In genomic region chr17:64661041-64661730, GRCh38 we compare ENCODE assay signal across 8 cellular contexts. TPM values are rescaled to one million over a fixed set of nuclear protein-coding genes. Genes with fewer than 3 reads are reported as not detected.
DNase-seq lines count a peak whose midpoint lies in the region; ATAC-seq, FAIRE-seq and TF ChIP-seq lines count a peak whose summit lies in the region.
"Not testable (repeated sequence)": the region's sequence is repeated elsewhere in the genome, so short reads cannot be mapped to it uniquely, and the experiment has no call there.

No MANE protein-coding gene starts in this region.

- not testable (repeated sequence) for H3K9me3 ChIP-seq in iPS-15b (ENCODE audit: control insufficient read depth, insufficient read depth, low read length); trophoblast cell (ENCODE audit: insufficient read depth, low read depth, low read length)

- H3K4ac ChIP-seq in trophoblast cell (ENCODE audit: low read depth, low read length): not testable (repeated sequence)

- not testable (repeated sequence) for H3K27me3 Mint-ChIP-seq in activated CD4-positive, alpha-beta memory T cell treated with anti-CD3 and anti-CD28 coated beads, Interleukin-2, amount 10 ng/mL, durations not matched to agents 7 days and 5 days

- H3K14ac ChIP-seq in trophoblast cell (ENCODE audit: low read length): peak overlapping the region; percentile 73

- FAIRE-seq in bronchial epithelial cell (lab: Jason Lieb, UNC): not testable (repeated sequence)

- peak; percentile 46 for DNase-seq in DMS53 (lab: John Stamatoyannopoulos, UW)
- peak; percentile 26 for DNase-seq in NCI-H748 treated with DMSO at 0.1 percent for 48 hours (lab: John Stamatoyannopoulos, UW)
- peak; percentile 34 for DNase-seq in activated CD4-positive, alpha-beta memory T cell treated with anti-CD3 and anti-CD28 coated beads, Interleukin-2, amount 10 ng/mL, durations not matched to agents 7 days and 5 days
- DNase-seq in bronchial epithelial cell (ENCODE audit: low read depth): peak; percentile 30
- DNase-seq in trophoblast cell: peak; percentile 64 to 76
- peak in 5 of 6 experiments; percentile 29 to 53 (median 41) for DNase-seq in stimulated activated naive CD4-positive, alpha-beta T cell (lab: John Stamatoyannopoulos, UW)

- CTCF ChIA-PET in activated CD4-positive, alpha-beta memory T cell treated with anti-CD3 and anti-CD28 coated beads, Interleukin-2, amount 10 ng/mL, durations not matched to agents 7 days and 5 days (lab: Charles Lee): interaction anchor here (1.0 to 1.4 kb wide), 2 partner anchors 12 to 76 kb away, joined by 3 to 7 read pairs; no protein-coding TSS in a partner anchor

- no CpG with 5 or more reads among the region's 35 CpGs for WGBS in trophoblast cell (ENCODE audit: extremely low coverage, insufficient coverage, insufficient read length)

- H3K23ac ChIP-seq in trophoblast cell (ENCODE audit: low read length): not testable (repeated sequence)

- peak overlapping the region; percentile 46 for H3K18ac ChIP-seq in trophoblast cell (ENCODE audit: low read length)

- not testable (repeated sequence) for H3K9ac ChIP-seq in iPS-15b (ENCODE audit: low read depth, low read length)
- H3K9ac ChIP-seq in trophoblast cell (ENCODE audit: low read length): peak overlapping the region; percentile 92

- not testable (repeated sequence) for H2BK12ac ChIP-seq in trophoblast cell (ENCODE audit: low read length)

- H3K79me2 ChIP-seq in trophoblast cell (ENCODE audit: control insufficient read depth, insufficient read depth, low read length, poor library complexity): not testable (repeated sequence)

- not testable (repeated sequence) for H3K36me3 Mint-ChIP-seq in activated CD4-positive, alpha-beta memory T cell treated with anti-CD3 and anti-CD28 coated beads, Interleukin-2, amount 10 ng/mL, durations not matched to agents 7 days and 5 days (ENCODE audit: low read depth)

- not testable (repeated sequence) for H3K4me1 ChIP-seq in iPS-15b (ENCODE audit: control insufficient read depth, insufficient read depth, low read length); trophoblast cell (ENCODE audit: control insufficient read depth in 1 of 2, insufficient read depth in 2 of 2, low read length in 2 of 2)

- not testable (repeated sequence) for H2AK5ac ChIP-seq in trophoblast cell (ENCODE audit: low read length)

- H2BK120ac ChIP-seq in trophoblast cell (ENCODE audit: insufficient read depth, low read length, poor library complexity): peak overlapping the region; percentile 26

- peak overlapping the region; percentile 68 for H3K27ac Mint-ChIP-seq in activated CD4-positive, alpha-beta memory T cell treated with anti-CD3 and anti-CD28 coated beads, Interleukin-2, amount 10 ng/mL, durations not matched to agents 7 days and 5 days

- peak overlapping the region; percentile 38 for H2BK5ac ChIP-seq in trophoblast cell (ENCODE audit: low read depth, low read length, poor library complexity)

- peak overlapping the region; percentile 90 for H3K4me2 ChIP-seq in trophoblast cell (ENCODE audit: low read length)

- TF ChIP-seq CTCF in bronchial epithelial cell (IDR thresholded peaks at IDR 0.05; ENCODE audit: insufficient read depth, low read length, severe bottlenecking): not testable (repeated sequence)

- H3K9me3 Mint-ChIP-seq in activated CD4-positive, alpha-beta memory T cell treated with anti-CD3 and anti-CD28 coated beads, Interleukin-2, amount 10 ng/mL, durations not matched to agents 7 days and 5 days: not testable (repeated sequence)

- ATAC-seq in HG03045 (IDR thresholded peaks at IDR 0.05; ENCODE audit: unreplicated experiment): peak; percentile 5

- not testable (repeated sequence) for H3K27me3 ChIP-seq in bronchial epithelial cell (ENCODE audit: control insufficient read depth, insufficient read depth, low read length); iPS-15b (ENCODE audit: control insufficient read depth, insufficient read depth, low read length); trophoblast cell (ENCODE audit: insufficient read depth, low read length)

- peak overlapping the region; percentile 69 for H3K4me3 ChIP-seq in bronchial epithelial cell (ENCODE audit: low read depth, low read length)
- peak overlapping the region; percentile 75 for H3K4me3 ChIP-seq in iPS-15b (ENCODE audit: low read depth, low read length)
- H3K4me3 ChIP-seq in trophoblast cell (ENCODE audit: low read depth, low read length): peak overlapping the region; percentile 81

- H2AFZ ChIP-seq in trophoblast cell (ENCODE audit: insufficient read depth, low read length, poor library complexity): not testable (repeated sequence)

- peak overlapping the region; percentile 26 for H4K12ac ChIP-seq in trophoblast cell (ENCODE audit: low read depth, low read length)

- peaks cover 32% of the 10 kb centered on the region for H3K4me1 Mint-ChIP-seq in activated CD4-positive, alpha-beta memory T cell treated with anti-CD3 and anti-CD28 coated beads, Interleukin-2, amount 10 ng/mL, durations not matched to agents 7 days and 5 days

- not testable (repeated sequence) for H3K36me3 ChIP-seq in bronchial epithelial cell (ENCODE audit: control insufficient read depth, insufficient read depth, low read length); iPS-15b (ENCODE audit: control insufficient read depth, insufficient read depth, low read length); trophoblast cell (ENCODE audit: control insufficient read depth in 1 of 2, insufficient read depth in 2 of 2, low read length in 2 of 2)

- peak overlapping the region; percentile 31 for H3K27ac ChIP-seq in trophoblast cell (ENCODE audit: low read depth, low read length)

- POLR2A ChIA-PET in activated CD4-positive, alpha-beta memory T cell treated with anti-CD3 and anti-CD28 coated beads, Interleukin-2, amount 10 ng/mL, durations not matched to agents 7 days and 5 days (lab: Charles Lee): interaction anchor here (0.6 to 2.0 kb wide), 9 partner anchors 12 to 515 kb away, joined by 3 to 26 read pairs (median 5); partner anchors contain the start of genes CEP95 and DDX5

- H4K91ac ChIP-seq in trophoblast cell (ENCODE audit: low read depth, low read length): peak overlapping the region; percentile 50

- H4K8ac ChIP-seq in trophoblast cell (ENCODE audit: low read depth, low read length): not testable (repeated sequence)

- peak overlapping the region; percentile 92 for H3K4me3 Mint-ChIP-seq in activated CD4-positive, alpha-beta memory T cell treated with anti-CD3 and anti-CD28 coated beads, Interleukin-2, amount 10 ng/mL, durations not matched to agents 7 days and 5 days

- peaks cover 11% of the 10 kb centered on the region for H3K79me1 ChIP-seq in trophoblast cell (ENCODE audit: low read length)

RNA-seq across cellular contexts. Expression of gene SMURF2, which starts 0.9 kb away (rescaled TPM):
- 10 to 100 TPM; 14.6 to 14.8 TPM for total RNA-seq in activated CD4-positive, alpha-beta memory T cell treated with anti-CD3 and anti-CD28 coated beads, Interleukin-2, amount 10 ng/mL, durations not matched to agents 7 days and 5 days
- 40.6 and 52.4 TPM in 2 replicates for total RNA-seq in bronchial epithelial cell
- 44.7 TPM in 2 replicates for polyA plus RNA-seq in trophoblast cell (2013)

Comparison
In these comparisons a context has a peak if more than half of its experiments do, and no peak if none do; other contexts are left out.
1. Peak in every context shown above with its lines: DNase-seq, ATAC-seq, H3K4me3 ChIP-seq and H3K27ac ChIP-seq.